Comparison of ENCODE assay signal across 1 cellular context in genomic region chr17:45990836-45991235, GRCh38.
TF ChIP-seq lines count a peak whose summit lies in the region.

No MANE protein-coding gene starts in this region.

TF ChIP-seq in WTC11, 78 proteins besides CTCF, POLR2A, EP300 and RAD21 (continued from another document):
- no peak for TF ChIP-seq ZNF532 (CRISPR knock-in tag; IDR thresholded peaks at IDR 0.05; ENCODE audit: borderline replicate concordance)
- TF ChIP-seq ZSCAN18 (CRISPR knock-in tag; IDR thresholded peaks at IDR 0.05) = no peak
- TF ChIP-seq MYBL2 (CRISPR knock-in tag; IDR thresholded peaks at IDR 0.05) = no peak
- TF ChIP-seq NFATC4 (CRISPR knock-in tag; IDR thresholded peaks at IDR 0.05) = no peak
- no peak for TF ChIP-seq NFE2L1 (CRISPR knock-in tag; IDR thresholded peaks at IDR 0.05)
- no peak for TF ChIP-seq USF1 (CRISPR knock-in tag; IDR thresholded peaks at IDR 0.05)
- no peak for TF ChIP-seq CBFB (CRISPR knock-in tag; IDR thresholded peaks at IDR 0.05; ENCODE audit: low read depth)
- TF ChIP-seq ATF3 (CRISPR knock-in tag; conservative IDR thresholded peaks at IDR 0.05) = no peak
- TF ChIP-seq FOXP4 (CRISPR knock-in tag; IDR thresholded peaks at IDR 0.05) = no peak
- TF ChIP-seq FOXJ3 (CRISPR knock-in tag; IDR thresholded peaks at IDR 0.05; ENCODE audit: borderline replicate concordance) = no peak
- no peak for TF ChIP-seq AR (CRISPR knock-in tag; IDR thresholded peaks at IDR 0.05)
TF ChIP-seq in WTC11: peak in this region for 0.
